In the genomic region with DNA sequence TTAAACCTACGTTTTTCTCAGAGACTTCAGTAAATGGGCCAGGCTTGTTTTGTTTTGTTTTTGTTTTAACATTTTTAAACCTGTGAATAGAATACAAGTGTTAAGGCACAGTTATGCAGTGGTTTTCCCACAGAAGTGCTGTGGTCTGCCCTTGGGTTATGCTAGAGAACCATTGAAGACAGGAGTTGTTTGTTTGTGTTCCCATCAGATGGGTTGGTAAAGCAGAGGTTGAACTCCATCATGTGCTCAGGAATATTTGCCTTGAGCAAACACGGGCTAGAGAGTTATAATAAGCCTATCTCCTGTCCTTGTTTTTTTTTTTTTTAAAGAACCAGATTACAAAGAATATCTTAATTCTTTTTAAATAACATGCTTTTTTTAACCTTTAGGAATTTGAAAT, we compare ENCODE assay signal across 9 cellular contexts. TPM values are rescaled to one million over a fixed set of nuclear protein-coding genes. Genes with fewer than 3 reads are reported as not detected.
A peak's percentile ranks its signal among the peaks of the same experiment; 100 is the strongest.
DNase-seq lines count a peak whose midpoint lies in the region; ATAC-seq and TF ChIP-seq lines count a peak whose summit lies in the region.
"Had no signal": no experiment of that assay in that cellular context is flagged by ENCODE, and none has a peak within 500 bp of the region (broad histone marks: within the 10 kb centered on the region; RNA-seq: fewer than 3 reads in every experiment).

No MANE protein-coding gene starts in this region.

- H3K36me3 Mint-ChIP-seq in CD4-positive, alpha-beta T cell (ENCODE audit: low read depth), result no peaks in the 10 kb centered on the region
- H3K36me3 Mint-ChIP-seq in natural killer cell, result no peaks in the 10 kb centered on the region

- no peaks in the 10 kb centered on the region for H3K27me3 ChIP-seq in CD4-positive, alpha-beta T cell (ENCODE audit: control insufficient read depth, insufficient read depth, low read length)

- no peaks in the 10 kb centered on the region for H3K9me3 ChIP-seq in CD4-positive, alpha-beta T cell (ENCODE audit: control insufficient read depth, low read length)

- CTCF ChIA-PET in CD4-positive, alpha-beta T cell (lab: Charles Lee), result interaction anchor here (0.9 kb wide), 1 partner anchor 35 kb away, joined by 3 read pairs; no protein-coding TSS in a partner anchor
- CTCF ChIA-PET in RWPE1 (lab: Yijun Ruan, JAX), result interaction anchor here (0.6 kb wide), 1 partner anchor 90 kb away, joined by 3 read pairs; no protein-coding TSS in a partner anchor

- no peak for TF ChIP-seq CTCF in CD4-positive, alpha-beta T cell (IDR thresholded peaks at IDR 0.05)
- TF ChIP-seq CTCF in LNCaP clone FGC (IDR thresholded peaks at IDR 0.05; ENCODE audit: control insufficient read depth, extremely low read depth, insufficient read depth) (no peak), cardiac fibroblast (IDR thresholded peaks at IDR 0.05; ENCODE audit: low read depth, low read length) (no peak), natural killer cell (IDR thresholded peaks at IDR 0.05) (no peak), RWPE1 (conservative IDR thresholded peaks at IDR 0.05; ENCODE audit: low read depth) (no peak)

- H3K4me3 ChIP-seq in LNCaP clone FGC (ENCODE audit: low read depth, low read length), result peak overlapping the region; percentile 14; the same call in 1 of the 2 replicates
- no peak overlapping the region for H3K4me3 ChIP-seq in cardiac fibroblast (replicated peaks in 1 of 2; ENCODE audit: low read depth in 2 of 2, low read length in 2 of 2)

- ATAC-seq in CD4-positive, alpha-beta T cell (ENCODE audit: poor library complexity), result no peak
- peak; percentile 43 to 65 (median 50) for ATAC-seq in natural killer cell

- no peaks in the 10 kb centered on the region for H3K9me3 Mint-ChIP-seq in CD4-positive, alpha-beta T cell
- no peaks in the 10 kb centered on the region for H3K9me3 Mint-ChIP-seq in natural killer cell

- DNase-seq in CD4-positive, alpha-beta T cell, result no peak
- peak; percentile 90 for DNase-seq in LNCaP clone FGC (ENCODE audit: low read depth)
- DNase-seq in cardiac fibroblast (ENCODE audit: low read depth in 2 of 2), result peak; percentile 43 to 69
- no peak for DNase-seq in natural killer cell
- no peak for DNase-seq in D341Med (ENCODE audit: low spot score)
- no peak for DNase-seq in stimulated activated CD4-positive, alpha-beta T cell treated with anti-CD3 and anti-CD28 coated beads, Interleukin-12 subunit alpha, Interleukin-12 subunit beta, amount 100 ng/mL, for 4 hours
- DNase-seq in RWPE1 (ENCODE audit: low spot score), result no peak
- no peak for DNase-seq in ureter (ENCODE audit: low spot score)
- DNase-seq: occipital lobe had no signal

- no peak overlapping the region for H3K4me3 Mint-ChIP-seq in CD4-positive, alpha-beta T cell
- H3K4me3 Mint-ChIP-seq in natural killer cell, result peak overlapping the region; percentile 89

- no peak overlapping the region for H3K27ac ChIP-seq in CD4-positive, alpha-beta T cell (ENCODE audit: low read depth, low read length)
- no peak overlapping the region for H3K27ac ChIP-seq in RWPE1

- POLR2A ChIA-PET in CD4-positive, alpha-beta T cell (lab: Charles Lee), result interaction anchor here (0.7 to 1.0 kb wide), 2 partner anchors 29 to 113 kb away, joined by 3 to 4 read pairs; a partner anchor contains a TSS
- POLR2A ChIA-PET in RWPE1 (lab: Yijun Ruan, JAX; ENCODE audit: low non-redundant PET), result interaction anchor here (0.5 kb wide), 1 partner anchor 11 kb away, joined by 8 read pairs; no protein-coding TSS in a partner anchor

- intact Hi-C loops in CD4-positive, alpha-beta T cell (cut with DNase I, micrococcal nuclease), result no loop called here
- intact Hi-C loops in natural killer cell (cut with micrococcal nuclease), result loop anchor here (2.0 kb wide), 1 partner anchor 29 kb away; a partner anchor contains a TSS

- H3K27me3 Mint-ChIP-seq in CD4-positive, alpha-beta T cell, result no peaks in the 10 kb centered on the region
- H3K27me3 Mint-ChIP-seq in natural killer cell (ENCODE audit: low read depth in 2 of 2), result no peaks in the 10 kb centered on the region

- H3K27ac Mint-ChIP-seq in CD4-positive, alpha-beta T cell, result peak overlapping the region; percentile 29
- peak overlapping the region; percentile 93 to 96 for H3K27ac Mint-ChIP-seq in natural killer cell

- peaks cover 30% of the 10 kb centered on the region for H3K4me1 Mint-ChIP-seq in CD4-positive, alpha-beta T cell (ENCODE audit: low read depth)
- H3K4me1 Mint-ChIP-seq in natural killer cell, result peaks cover 50 to 57% of the 10 kb centered on the region in 2 donors

RNA-seq across cellular contexts. Expression of a gene that starts 28.5 kb away (rescaled TPM):
- total RNA-seq in CD4-positive, alpha-beta T cell, result 1 to 10 TPM; 3.8 to 4.3 TPM
- 10 to 100 TPM; 46.5 to 55.1 (median 46.5) TPM for total RNA-seq in natural killer cell
- total RNA-seq in ureter, result 102 TPM

Comparison
In these comparisons a context has a peak if more than half of its experiments do, and no peak if none do; other contexts are left out.
1. DNase-seq: peak in LNCaP clone FGC (single experiment) and cardiac fibroblast (2 of 2); none in CD4-positive, alpha-beta T cell (0 of 10), natural killer cell (single experiment), D341Med (single experiment), stimulated activated CD4-positive, alpha-beta T cell treated with anti-CD3 and anti-CD28 coated beads, Interleukin-12 subunit alpha, Interleukin-12 subunit beta, amount 100 ng/mL, for 4 hours (single experiment), RWPE1 (single experiment) and ureter (single experiment).
2. RNA of a gene that starts 28.5 kb away (total RNA-seq): 102 TPM in ureter (single experiment) and 46.5 to 55.1 TPM in natural killer cell; 3.8 to 4.3 TPM in CD4-positive, alpha-beta T cell; every median in the first group is over 4 times any median in the second.